ENCODE assay signal across 1 cellular context in the genomic region with DNA sequence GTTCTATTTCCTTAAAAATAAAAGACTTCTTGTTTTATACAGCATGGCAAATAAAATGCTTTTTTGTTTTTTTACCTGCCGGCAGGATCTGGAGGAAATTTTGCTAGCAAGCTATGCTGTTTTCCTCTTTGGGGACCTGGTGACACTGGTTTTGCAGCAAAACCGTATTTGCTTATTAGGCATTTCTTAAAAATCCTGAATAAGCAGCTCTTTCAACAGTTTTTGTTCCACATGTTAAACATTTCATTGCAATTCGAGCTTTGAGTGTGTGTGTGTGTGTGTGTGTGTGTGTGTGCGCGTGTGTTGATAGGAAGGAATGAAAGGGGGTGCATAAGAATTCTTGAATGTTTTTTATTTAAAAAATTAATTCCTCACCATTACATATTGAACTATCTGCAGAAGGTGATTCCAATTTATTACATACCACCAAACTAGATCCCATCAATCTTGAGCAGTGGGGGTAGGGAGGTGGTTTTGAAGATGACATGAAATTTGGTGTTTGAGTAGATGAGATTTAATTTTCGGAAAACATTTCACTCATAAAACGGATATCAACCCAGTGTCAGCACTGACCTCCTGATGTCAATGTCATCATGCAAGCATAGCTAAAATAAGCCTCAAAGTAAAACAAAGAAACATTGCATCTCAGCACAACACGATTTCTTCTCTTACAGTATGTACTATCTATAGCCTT.
TF ChIP-seq lines count a peak whose summit lies in the region.

No MANE protein-coding gene starts in this region.

TF ChIP-seq in K562, 482 proteins besides CTCF, POLR2A, EP300 and RAD21 (continued from another document):
- TF ChIP-seq GATA2 (CRISPR knock-in tag; IDR thresholded peaks at IDR 0.05) (no peak), MAFF (IDR thresholded peaks at IDR 0.05; ENCODE audit: low read length) (peak; percentile 47; the same call in 1 of the 2 replicates), C11orf30 (IDR thresholded peaks at IDR 0.05; ENCODE audit: low read depth) (peak; percentile 84)
TF ChIP-seq in K562: peak in this region for 6.
